In genomic region chr15:88630141-88630721, GRCh38 we compare ENCODE assay signal across 8 cellular contexts. TPM values are rescaled to one million over a fixed set of nuclear protein-coding genes. Genes with fewer than 3 reads are reported as not detected.
DNase-seq lines count a peak whose midpoint lies in the region; ATAC-seq and TF ChIP-seq lines count a peak whose summit lies in the region.

No MANE protein-coding gene starts in this region.

- no peak overlapping the region for H3K56ac ChIP-seq in IMR-90 (ENCODE audit: extremely low read depth, insufficient read depth, low read length)

- CTCF ChIA-PET in IMR-90 (lab: Yijun Ruan, JAX), result no interaction called here

- H4K5ac ChIP-seq in IMR-90 (ENCODE audit: low read depth, low read length), result no peak overlapping the region

- no peak overlapping the region for H3K23ac ChIP-seq in IMR-90 (ENCODE audit: low read depth, low read length)

- no peak overlapping the region for H3K18ac ChIP-seq in IMR-90 (ENCODE audit: low read depth, low read length)

- no peak overlapping the region for H3K27ac Mint-ChIP-seq in progenitor cell of endocrine pancreas

- H3K4me1 Mint-ChIP-seq in progenitor cell of endocrine pancreas (ENCODE audit: low read depth), result peaks cover 11% of the 10 kb centered on the region

- POLR2A ChIA-PET in IMR-90 (lab: Charles Lee; ENCODE audit: unreplicated experiment), result no interaction called here

- peaks cover 20% of the 10 kb centered on the region for H3K36me3 Mint-ChIP-seq in progenitor cell of endocrine pancreas (ENCODE audit: insufficient read depth)

- no peaks in the 10 kb centered on the region for H3K27me3 ChIP-seq in BLaER1 treated with 17β-estradiol and CSF1 and Interleukin-3, amounts not matched to agents 10 nM and 100 nM
- H3K27me3 ChIP-seq in IMR-90 (ENCODE audit: control insufficient read depth, insufficient read depth, low read length) (no peaks in the 10 kb centered on the region), breast epithelium (no peaks in the 10 kb centered on the region), muscle layer of colon (ENCODE audit: control insufficient read depth in 1 of 2, insufficient read depth in 2 of 2, low read length in 2 of 2) (no peaks in the 10 kb centered on the region)

- no peak overlapping the region for H3K4ac ChIP-seq in IMR-90 (ENCODE audit: low read depth, low read length)

- no peak overlapping the region for H3K4me3 Mint-ChIP-seq in progenitor cell of endocrine pancreas (ENCODE audit: low read depth)

- H3K4me2 ChIP-seq in BLaER1 treated with 17β-estradiol and CSF1 and Interleukin-3, amounts not matched to agents 10 nM and 100 nM, result peak overlapping the region in 10 of 11 experiments; percentile 13 to 78 (median 55); a peak in 16 of 22 replicates
- no peak overlapping the region for H3K4me2 ChIP-seq in IMR-90 (ENCODE audit: low read depth, low read length)

- dilution Hi-C loops in IMR-90 (cut with HindIII; ENCODE audit: low sequenced_read_pairs, unreplicated experiment), result no loop called here

- peak overlapping the region in 8 of 11 experiments; percentile 19 to 61 (median 39); a peak in 14 of 22 replicates for H3K27ac ChIP-seq in BLaER1 treated with 17β-estradiol and CSF1 and Interleukin-3, amounts not matched to agents 10 nM and 100 nM
- H3K27ac ChIP-seq in IMR-90 (ENCODE audit: insufficient read depth, low read length) (no peak overlapping the region), breast epithelium (peak overlapping the region; percentile 64 to 77), muscle layer of colon (ENCODE audit: low read depth, low read length) (peak overlapping the region; percentile 16)

- H2AK9ac ChIP-seq in IMR-90 (replicated peaks; ENCODE audit: low read depth, low read length, poor library complexity), result no peak overlapping the region

- H2BK20ac ChIP-seq in IMR-90 (ENCODE audit: low read depth, low read length), result no peak overlapping the region

- peaks cover 17 to 98% (median 74%) of the 10 kb centered on the region in 11 experiments; a peak in 21 of 22 replicates for H4K20me1 ChIP-seq in BLaER1 treated with 17β-estradiol and CSF1 and Interleukin-3, amounts not matched to agents 10 nM and 100 nM
- H4K20me1 ChIP-seq in IMR-90 (ENCODE audit: insufficient read depth, low read length), result peaks cover 83% of the 10 kb centered on the region

- no peaks in the 10 kb centered on the region for H3K27me3 Mint-ChIP-seq in progenitor cell of endocrine pancreas

- BruUV-seq in IMR-90 (replicated peaks; lab: Mats Ljungman, UMichigan), result no TSS peak

- H4K91ac ChIP-seq in IMR-90 (ENCODE audit: insufficient read depth, low read depth, low read length), result no peak overlapping the region

- in situ Hi-C loops in IMR-90 (cut with MboI; ENCODE audit: low sequenced_read_pairs), result no loop called here

- no peak for TF ChIP-seq CTCF in IMR-90 (conservative IDR thresholded peaks at IDR 0.05; ENCODE audit: low read depth, low read length)
- no peak for TF ChIP-seq CTCF in breast epithelium (IDR thresholded peaks at IDR 0.05)
- TF ChIP-seq CTCF in progenitor cell of endocrine pancreas (IDR thresholded peaks at IDR 0.05; ENCODE audit: unreplicated experiment), result no peak

- peaks cover 31 to 73% of the 10 kb centered on the region in 2 experiments for H3K79me1 ChIP-seq in IMR-90 (ENCODE audit: low read depth in 1 of 2, low read length in 2 of 2)

- H3K9me1 ChIP-seq in IMR-90 (ENCODE audit: insufficient read depth, low read length), result peaks cover 29% of the 10 kb centered on the region

- H2AFZ ChIP-seq in IMR-90 (replicated peaks; ENCODE audit: low read length, poor library complexity), result no peak overlapping the region

- peak; percentile 28 for ATAC-seq in IMR-90 (ENCODE audit: low read depth)

- intact Hi-C loops in IMR-90 (cut with micrococcal nuclease), result no loop called here
- intact Hi-C loops in breast epithelium (cut with DNase I; ENCODE audit: low total_unique reads), result no loop called here

- no peaks in the 10 kb centered on the region for H3K9me3 Mint-ChIP-seq in progenitor cell of endocrine pancreas (ENCODE audit: low read depth)

- no peak for TF ChIP-seq RAD21 in IMR-90 (IDR thresholded peaks at IDR 0.05; ENCODE audit: low read length)

- H3K9ac ChIP-seq in BLaER1 treated with 17β-estradiol and CSF1 and Interleukin-3, amounts not matched to agents 10 nM and 100 nM, result peak overlapping the region in 3 of 11 experiments; percentile 8 to 30 (median 14); a peak in 2 of 22 replicates
- H3K9ac ChIP-seq in IMR-90 (ENCODE audit: low read depth, low read length) (no peak overlapping the region), muscle layer of colon (ENCODE audit: low read length) (no peak overlapping the region)

- peaks cover 27 to 97% (median 85%) of the 10 kb centered on the region in 10 experiments for H3K4me1 ChIP-seq in BLaER1 treated with 17β-estradiol and CSF1 and Interleukin-3, amounts not matched to agents 10 nM and 100 nM
- H3K4me1 ChIP-seq in IMR-90 (ENCODE audit: control insufficient read depth, insufficient read depth, low read length) (peaks cover 17% of the 10 kb centered on the region; the same call in 1 of the 2 replicates), breast epithelium (no peaks in the 10 kb centered on the region), muscle layer of colon (ENCODE audit: insufficient read depth, low read length) (no peaks in the 10 kb centered on the region)

- no peak overlapping the region for H2AK5ac ChIP-seq in IMR-90 (ENCODE audit: low read depth, low read length)

- H4K8ac ChIP-seq in IMR-90 (ENCODE audit: low read depth in 2 of 2, low read length in 2 of 2), result no peak overlapping the region

- no peak for TF ChIP-seq POLR2A in IMR-90 (IDR thresholded peaks at IDR 0.05; ENCODE audit: low read depth, low read length)
- no peak for TF ChIP-seq POLR2A in breast epithelium (IDR thresholded peaks at IDR 0.05)

- no peak overlapping the region for H2BK120ac ChIP-seq in IMR-90 (ENCODE audit: low read depth, low read length)

- no peaks in the 10 kb centered on the region for H3K9me3 ChIP-seq in BLaER1 treated with 17β-estradiol and CSF1 and Interleukin-3, amounts not matched to agents 10 nM and 100 nM (replicated peaks in 1 of 11)
- H3K9me3 ChIP-seq in IMR-90 (ENCODE audit: control insufficient read depth, insufficient read depth, low read length) (no peaks in the 10 kb centered on the region), breast epithelium (no peaks in the 10 kb centered on the region), muscle layer of colon (ENCODE audit: low read length) (no peaks in the 10 kb centered on the region)

- H3K4me3 ChIP-seq in BLaER1 treated with 17β-estradiol and CSF1 and Interleukin-3, amounts not matched to agents 10 nM and 100 nM, result no peak overlapping the region
- H3K4me3 ChIP-seq in IMR-90 (ENCODE audit: insufficient read depth, low read depth, low read length) (no peak overlapping the region), breast epithelium (no peak overlapping the region), muscle layer of colon (ENCODE audit: low read depth in 1 of 2, low read length in 2 of 2) (no peak overlapping the region)

- H2BK5ac ChIP-seq in IMR-90 (ENCODE audit: low read depth, low read length, poor library complexity, severe bottlenecking), result no peak overlapping the region

- DNase-seq in IMR-90 (no peak), breast epithelium (ENCODE audit: low spot score in 2 of 2) (no peak), iPS-NIHi11 (ENCODE audit: low spot score) (no peak), NCI-H2107 (lab: John Stamatoyannopoulos, UW) (no peak), progenitor cell of endocrine pancreas (ENCODE audit: low spot score, unreplicated experiment) (no peak), cortex of kidney (lab: John Stamatoyannopoulos, UW) (no peak)

- peaks cover 53 to 100% (median 90%) of the 10 kb centered on the region in 11 experiments for H3K36me3 ChIP-seq in BLaER1 treated with 17β-estradiol and CSF1 and Interleukin-3, amounts not matched to agents 10 nM and 100 nM
- H3K36me3 ChIP-seq in IMR-90 (ENCODE audit: control insufficient read depth, insufficient read depth, low read length) (peaks cover 66% of the 10 kb centered on the region), breast epithelium (no peaks in the 10 kb centered on the region), muscle layer of colon (ENCODE audit: insufficient read depth, low read length) (peaks cover 32% of the 10 kb centered on the region)

- WGBS in IMR-90 (ENCODE audit: extremely low coverage in 2 of 2, insufficient read length in 1 of 2), 2 experiments, result 94% methylated on average over 2 of the region's 9 CpGs; no CpG with 5 or more reads in 1 of the 2 experiments

- H2BK15ac ChIP-seq in IMR-90 (ENCODE audit: low read depth, low read length), result no peak overlapping the region

- H3K14ac ChIP-seq in IMR-90 (replicated peaks; ENCODE audit: low read depth, low read length), result no peak overlapping the region

TF ChIP-seq in IMR-90, 13 proteins besides CTCF, POLR2A, EP300 and RAD21 (continues in another document):
- TF ChIP-seq SMC3 (IDR thresholded peaks at IDR 0.05; ENCODE audit: low read depth, low read length), result no peak
- TF ChIP-seq MAFK (IDR thresholded peaks at IDR 0.05; ENCODE audit: low read depth, low read length), result no peak
- no peak for TF ChIP-seq RCOR1 (IDR thresholded peaks at IDR 0.05; ENCODE audit: insufficient replicate concordance, low read length)
- TF ChIP-seq RFX5 (IDR thresholded peaks at IDR 0.05; ENCODE audit: low read depth, low read length), result no peak
- no peak for TF ChIP-seq NFE2L2 (IDR thresholded peaks at IDR 0.05; ENCODE audit: low read depth, low read length)
- TF ChIP-seq USF2 (IDR thresholded peaks at IDR 0.05; ENCODE audit: low read depth, low read length), result no peak
- TF ChIP-seq MXI1 (IDR thresholded peaks at IDR 0.05; ENCODE audit: borderline replicate concordance, low read depth, low read length), result no peak
- no peak for TF ChIP-seq CHD1 (IDR thresholded peaks at IDR 0.05; ENCODE audit: low read depth, low read length)

RNA-seq across cellular contexts. Expression of gene ISG20, which starts 8.6 kb away (rescaled TPM):
- 0.72 and 1.1 TPM in 2 replicates for total RNA-seq in IMR-90 (2012; rRNA removed)
- polyA plus RNA-seq in IMR-90 (2012; rRNA removed), result 1.2 and 3.1 TPM in 2 replicates
- polyA plus RNA-seq in IMR-90 (2012; cell fraction: cytosol; rRNA removed), result 1.7 and 3.0 TPM in 2 replicates
- 3.5 and 5.7 TPM in 2 replicates for polyA plus RNA-seq in IMR-90 (2012; cell fraction: nucleus; rRNA removed; ENCODE audit: low replicate concordance)
- total RNA-seq in breast epithelium, result 10 to 100 TPM in 2 of 3 donors, 1 to 10 TPM in 1; 7.4 to 34.4 (median 18.6) TPM
- 3.1 and 4.3 TPM in 2 replicates for total RNA-seq in progenitor cell of endocrine pancreas

RNA-seq across cellular contexts. Expression of gene AEN, which starts 9.1 kb away (rescaled TPM):
- total RNA-seq in IMR-90 (2012; rRNA removed), result 85.5 and 91.4 TPM in 2 replicates
- polyA plus RNA-seq in IMR-90 (2012; rRNA removed), result 48.6 and 55.4 TPM in 2 replicates
- polyA plus RNA-seq in IMR-90 (2012; cell fraction: cytosol; rRNA removed), result 28.8 and 37.7 TPM in 2 replicates
- 139 and 157 TPM in 2 replicates for polyA plus RNA-seq in IMR-90 (2012; cell fraction: nucleus; rRNA removed; ENCODE audit: low replicate concordance)
- total RNA-seq in breast epithelium, result 10 to 100 TPM; 11.7 to 21.6 (median 18.1) TPM
- total RNA-seq in progenitor cell of endocrine pancreas, result 28.2 and 31.1 TPM in 2 replicates
